ENCODE assay signal across 8 cellular contexts in the genomic region with DNA sequence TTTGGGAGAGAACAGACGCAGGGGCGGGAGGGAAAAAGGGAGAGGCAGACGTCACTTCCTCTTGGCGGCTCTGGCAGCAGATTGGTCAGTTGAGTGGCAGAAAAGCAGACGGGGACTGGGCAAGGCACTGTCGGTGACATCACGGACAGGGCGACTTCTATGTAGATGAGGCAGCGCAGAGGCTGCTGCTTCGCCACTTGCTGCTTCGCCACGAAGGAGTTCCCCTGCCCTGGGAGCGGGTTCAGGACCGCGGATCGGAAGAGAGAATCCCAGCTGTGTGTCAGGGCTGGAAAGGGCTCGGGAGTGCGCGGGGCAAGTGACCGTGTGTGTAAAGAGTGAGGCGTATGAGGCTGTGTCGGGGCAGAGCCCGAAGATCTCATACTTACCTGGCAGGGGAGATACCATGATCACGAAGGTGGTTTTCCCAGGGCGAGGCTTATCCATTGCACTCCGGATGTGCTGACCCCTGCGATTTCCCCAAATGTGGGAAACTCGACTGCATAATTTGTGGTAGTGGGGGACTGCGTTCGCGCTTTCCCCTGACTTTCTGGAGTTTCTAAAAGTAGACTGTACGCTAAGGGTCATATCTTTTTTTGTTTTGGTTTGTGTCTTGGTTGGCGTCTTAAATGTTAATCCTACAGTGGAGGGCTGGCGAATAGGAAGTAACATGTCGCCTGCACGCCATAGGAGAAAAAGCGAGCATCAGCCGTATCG. TPM values are rescaled to one million over a fixed set of nuclear protein-coding genes. Genes with fewer than 3 reads are reported as not detected.
DNase-seq lines count a peak whose midpoint lies in the region; ATAC-seq, FAIRE-seq and TF ChIP-seq lines count a peak whose summit lies in the region.
"Not testable (repeated sequence)": the region's sequence is repeated elsewhere in the genome, so short reads cannot be mapped to it uniquely, and the experiment has no call there.

Gene RNU1-2, plus strand, starts transcription at position 379 of the 714 bp plus-strand sequence.

- peak; percentile 70 for FAIRE-seq in small intestine (lab: Jason Lieb, UNC)

- H3K27ac Mint-ChIP-seq in activated B cell treated with CpG ODN at 0.5 μM for 24 hours, result peak within 1 kb of the TSS; percentile 100
- H3K27ac Mint-ChIP-seq in immature natural killer cell, result peak within 1 kb of the TSS; percentile 96 to 100 (median 100)

- DNase-seq in AG09319 (ENCODE audit: extremely low read depth, low read depth) (peak; percentile 99), NCI-H345 treated with DMSO at 0.1 percent for 48 hours (lab: John Stamatoyannopoulos, UW; ENCODE audit: unreplicated experiment) (peak; percentile 81), activated B cell treated with CpG ODN at 0.5 μM for 24 hours (peak; percentile 68), cardiac fibroblast (ENCODE audit: low read depth in 2 of 2) (peak; percentile 100), immature natural killer cell (peak; percentile 85 to 92 (median 89)), small intestine (peak; percentile 90)

- intact Hi-C loops in activated B cell treated with CpG ODN at 0.5 μM for 24 hours (cut with micrococcal nuclease), result loop anchor here (1.0 kb wide), 1 partner anchor 9 kb away; no protein-coding TSS in a partner anchor

- H3K9me3 Mint-ChIP-seq in activated B cell treated with CpG ODN at 0.5 μM for 24 hours, immature natural killer cell: not testable (repeated sequence)

- H3K27ac ChIP-seq in small intestine (ENCODE audit: low read depth in 1 of 2, low read length in 1 of 2), result peak within 1 kb of the TSS; percentile 89 to 93

- TF ChIP-seq CTCF in AG09319 (IDR thresholded peaks at IDR 0.05; ENCODE audit: low read depth, low read length); activated B cell treated with CpG ODN at 0.5 μM for 24 hours (IDR thresholded peaks at IDR 0.05); cardiac fibroblast (IDR thresholded peaks at IDR 0.05; ENCODE audit: low read depth, low read length): not testable (repeated sequence)

- not testable (repeated sequence) for H3K27me3 Mint-ChIP-seq in activated B cell treated with CpG ODN at 0.5 μM for 24 hours
- H3K27me3 Mint-ChIP-seq in immature natural killer cell (ENCODE audit: low read depth in 3 of 3), result peaks cover 11 to 29% (median 19%) of the 10 kb centered on the region in 3 donors

- H3K36me3 ChIP-seq in small intestine (ENCODE audit: control insufficient read depth in 2 of 2, insufficient read depth in 2 of 2, low read length in 2 of 2), result not testable (repeated sequence)

- not testable (repeated sequence) for H3K4me1 ChIP-seq in small intestine (ENCODE audit: control insufficient read depth in 2 of 2, insufficient read depth in 1 of 2, low read depth in 1 of 2, low read length in 1 of 2)

- WGBS in small intestine, 3 donors, result 0% methylated on average over 15 to 33 of the region's 39 CpGs

- peaks cover 29% of the 10 kb centered on the region for H3K4me1 Mint-ChIP-seq in activated B cell treated with CpG ODN at 0.5 μM for 24 hours
- H3K4me1 Mint-ChIP-seq in immature natural killer cell, result peaks cover 40 to 42% of the 10 kb centered on the region in 2 donors

- H3K4me3 ChIP-seq in cardiac fibroblast (replicated peaks in 1 of 2; ENCODE audit: low read depth in 2 of 2, low read length in 2 of 2) (peak within 1 kb of the TSS; percentile 14 to 48), small intestine (ENCODE audit: low read depth in 1 of 2, low read length in 2 of 2) (peak within 1 kb of the TSS in 1 of 2 donors; percentile 38)

- POLR2A ChIA-PET in activated B cell treated with CpG ODN at 0.5 μM for 24 hours (lab: Charles Lee), result interaction anchor here (0.6 to 3.0 kb wide), 8 partner anchors 9 to 549 kb away, joined by 3 to 62 read pairs (median 5); no protein-coding TSS in a partner anchor

- CTCF ChIA-PET in activated B cell treated with CpG ODN at 0.5 μM for 24 hours (lab: Charles Lee), result not testable (repeated sequence)

- H3K4me3 Mint-ChIP-seq in activated B cell treated with CpG ODN at 0.5 μM for 24 hours, result peak within 1 kb of the TSS; percentile 83
- H3K4me3 Mint-ChIP-seq in immature natural killer cell, result peak within 1 kb of the TSS; percentile 77 to 92 (median 91)

- not testable (repeated sequence) for H3K9me3 ChIP-seq in small intestine (ENCODE audit: control insufficient read depth, low read depth)

- not testable (repeated sequence) for H3K36me3 Mint-ChIP-seq in activated B cell treated with CpG ODN at 0.5 μM for 24 hours (ENCODE audit: low read depth); immature natural killer cell

- ATAC-seq in GM19025 (IDR thresholded peaks at IDR 0.05; ENCODE audit: low read depth, unreplicated experiment) (peak; percentile 99), HG03342 (IDR thresholded peaks at IDR 0.05; ENCODE audit: unreplicated experiment) (peak; percentile 96), activated B cell treated with CpG ODN at 0.5 μM for 24 hours (ENCODE audit: low read depth) (peak; percentile 99)

- H3K27me3 ChIP-seq in small intestine (ENCODE audit: control insufficient read depth in 2 of 2, insufficient read depth in 2 of 2, low read length in 2 of 2), result not testable (repeated sequence)

RNA-seq across cellular contexts. Expression of gene RNU1-2, which starts in this region (rescaled TPM):
- 3,526 and 4,195 TPM in 2 replicates for total RNA-seq in activated B cell treated with CpG ODN at 0.5 μM for 24 hours
- polyA plus RNA-seq in immature natural killer cell (10 to 100 TPM in 1 of 3 donors, not detected in 2; 28.1 TPM), small intestine (not detected)

Comparison
In these comparisons a context has a peak if more than half of its experiments do, and no peak if none do; other contexts are left out.
1. Peak in DNase-seq and H3K27ac ChIP-seq in small intestine; RNA of the gene not detected or under 1 TPM.